Comparison of ENCODE assay signal across 9 cellular contexts in the genomic region with DNA sequence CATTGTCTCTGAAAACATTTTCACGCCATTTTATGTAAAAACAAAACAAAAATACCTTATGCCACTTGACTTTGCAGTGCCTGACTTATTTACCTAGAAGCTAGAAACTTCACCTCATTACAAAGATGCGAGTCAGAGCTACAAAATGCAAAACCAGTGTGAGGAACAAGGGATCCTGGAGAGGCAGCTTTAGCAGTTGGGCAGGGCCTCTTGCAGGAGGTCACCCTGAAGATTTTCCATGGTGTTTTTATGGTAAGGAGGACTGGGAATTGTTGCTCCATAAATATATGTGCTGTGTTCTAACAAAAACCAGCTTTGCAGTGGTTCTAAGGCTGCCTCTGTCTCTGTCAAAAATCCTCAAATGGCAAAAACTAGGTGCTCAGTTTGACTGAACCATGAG. TPM values are rescaled to one million over a fixed set of nuclear protein-coding genes. Genes with fewer than 3 reads are reported as not detected.
DNase-seq lines count a peak whose midpoint lies in the region; TF ChIP-seq lines count a peak whose summit lies in the region.
"Had no signal": no experiment of that assay in that cellular context is flagged by ENCODE, and none has a peak within 500 bp of the region (broad histone marks: within the 10 kb centered on the region; RNA-seq: fewer than 3 reads in every experiment).

No MANE protein-coding gene starts in this region.

- H3K36me3 ChIP-seq in HUES64 (ENCODE audit: insufficient read depth, low read length) (no peaks in the 10 kb centered on the region), mesenchymal stem cell (ENCODE audit: control insufficient read depth in 1 of 2, insufficient read depth in 2 of 2, low read depth in 1 of 2, low read length in 2 of 2) (no peaks in the 10 kb centered on the region)

- no peaks in the 10 kb centered on the region for H3K79me1 ChIP-seq in mesenchymal stem cell (replicated peaks; ENCODE audit: low read length, poor library complexity, severe bottlenecking)

- WGBS in HUES64 = 49% methylated on average over 2 of the region's 2 CpGs
- WGBS in mesenchymal stem cell = 31% methylated on average over 2 of the region's 2 CpGs

- no peak overlapping the region for H2BK15ac ChIP-seq in mesenchymal stem cell (ENCODE audit: low read depth, poor library complexity, severe bottlenecking)

- DNase-seq in A172 (ENCODE audit: low spot score) (peak; percentile 44), cardiac fibroblast (ENCODE audit: low read depth in 2 of 2) (peak; percentile 55 to 65), mesenchymal stem cell (peak; percentile 51), NCI-H2029 (lab: John Stamatoyannopoulos, UW) (no peak), hippocampal formation (lab: John Stamatoyannopoulos, UW) (no peak), COLO829 (ENCODE audit: low spot score) (no peak), COLO668 (lab: John Stamatoyannopoulos, UW; ENCODE audit: unreplicated experiment) (no peak)

- H2BK120ac ChIP-seq in mesenchymal stem cell (ENCODE audit: low read depth, low read length) = no peak overlapping the region

- H3K18ac ChIP-seq in mesenchymal stem cell (ENCODE audit: low read depth in 1 of 2, low read length in 2 of 2) = no peak overlapping the region

- H4K91ac ChIP-seq in mesenchymal stem cell (ENCODE audit: low read length) = no peak overlapping the region

- H3K9ac ChIP-seq in HUES64 (ENCODE audit: low read depth, low read length) = peak overlapping the region; percentile 60; the same call in 1 of the 2 replicates
- peak overlapping the region; percentile 55 for H3K9ac ChIP-seq in mesenchymal stem cell (ENCODE audit: low read length)

- H2AK5ac ChIP-seq in mesenchymal stem cell (ENCODE audit: low read length, severe bottlenecking) = no peak overlapping the region

- H3K4me1 ChIP-seq in HUES64 (ENCODE audit: insufficient read depth, low read length) (peaks cover 21% of the 10 kb centered on the region), mesenchymal stem cell (ENCODE audit: control insufficient read depth, insufficient read depth, low read depth, low read length) (peaks cover 7% of the 10 kb centered on the region)

- no peak overlapping the region for H4K8ac ChIP-seq in mesenchymal stem cell (ENCODE audit: low read length)

- no peaks in the 10 kb centered on the region for H3K9me3 ChIP-seq in HUES64 (ENCODE audit: insufficient read depth, low read depth, low read length)
- H3K9me3 ChIP-seq in mesenchymal stem cell (ENCODE audit: control insufficient read depth, low read length) = no peaks in the 10 kb centered on the region

- H3K27ac ChIP-seq in HUES64 (ENCODE audit: low read depth, low read length) = peak overlapping the region; percentile 67
- H3K27ac ChIP-seq in mesenchymal stem cell (ENCODE audit: low read length, poor library complexity, severe bottlenecking) = peak overlapping the region; percentile 83
- H3K27ac ChIP-seq: C4-2B had no signal

- no peak overlapping the region for H2AFZ ChIP-seq in mesenchymal stem cell (ENCODE audit: low read depth, low read length)

- no peak overlapping the region for H3K23ac ChIP-seq in mesenchymal stem cell (ENCODE audit: low read length in 2 of 2)

- H3K14ac ChIP-seq in mesenchymal stem cell (ENCODE audit: low read length in 2 of 2) = no peak overlapping the region

- H3K4me3 ChIP-seq in HUES64 (ENCODE audit: low read length) (no peak overlapping the region), cardiac fibroblast (replicated peaks in 1 of 2; ENCODE audit: low read depth in 2 of 2, low read length in 2 of 2) (no peak overlapping the region), mesenchymal stem cell (ENCODE audit: insufficient read depth in 1 of 2, low read depth in 1 of 2, low read length in 2 of 2) (no peak overlapping the region)

- no peak for TF ChIP-seq CTCF in cardiac fibroblast (IDR thresholded peaks at IDR 0.05; ENCODE audit: low read depth, low read length)

- H3K4me2 ChIP-seq in mesenchymal stem cell (ENCODE audit: low read length, poor library complexity, severe bottlenecking) = no peak overlapping the region

- H3K27me3 ChIP-seq in HUES64 (ENCODE audit: insufficient read depth, low read length) = no peaks in the 10 kb centered on the region
- H3K27me3 ChIP-seq in mesenchymal stem cell (ENCODE audit: control insufficient read depth in 1 of 2, insufficient read depth in 1 of 2, low read length in 2 of 2) = no peaks in the 10 kb centered on the region

- no peak overlapping the region for H2BK5ac ChIP-seq in mesenchymal stem cell (ENCODE audit: low read depth, low read length, poor library complexity, severe bottlenecking)

- no peak overlapping the region for H2BK12ac ChIP-seq in mesenchymal stem cell (ENCODE audit: low read length in 2 of 2)

- no peak overlapping the region for H3K4ac ChIP-seq in mesenchymal stem cell (ENCODE audit: low read depth in 1 of 2, low read length in 2 of 2)

RNA-seq across cellular contexts. Expression of gene TARBP1, which starts 36.4 kb away (rescaled TPM):
- 20.5 and 31.8 TPM in 2 replicates for total RNA-seq in A172 (2014; rRNA removed; shearing (Covaris generic))
- polyA plus RNA-seq in HUES64 (2013, experiment 1 of 2) = 21.8 TPM
- polyA plus RNA-seq in HUES64 (2013, experiment 2 of 2) = 19.6 TPM
- 8.1 TPM for polyA plus RNA-seq in mesenchymal stem cell (2013, experiment 1 of 2)
- 6.9 TPM for polyA plus RNA-seq in mesenchymal stem cell (2013, experiment 2 of 2)

Comparison
In these comparisons a context has a peak if more than half of its experiments do, and no peak if none do; other contexts are left out.
1. DNase-seq: peak in A172 (single experiment), cardiac fibroblast (2 of 2) and mesenchymal stem cell (single experiment); none in NCI-H2029 (single experiment), hippocampal formation (0 of 2), COLO829 (single experiment) and COLO668 (single experiment).